In the genomic region with DNA sequence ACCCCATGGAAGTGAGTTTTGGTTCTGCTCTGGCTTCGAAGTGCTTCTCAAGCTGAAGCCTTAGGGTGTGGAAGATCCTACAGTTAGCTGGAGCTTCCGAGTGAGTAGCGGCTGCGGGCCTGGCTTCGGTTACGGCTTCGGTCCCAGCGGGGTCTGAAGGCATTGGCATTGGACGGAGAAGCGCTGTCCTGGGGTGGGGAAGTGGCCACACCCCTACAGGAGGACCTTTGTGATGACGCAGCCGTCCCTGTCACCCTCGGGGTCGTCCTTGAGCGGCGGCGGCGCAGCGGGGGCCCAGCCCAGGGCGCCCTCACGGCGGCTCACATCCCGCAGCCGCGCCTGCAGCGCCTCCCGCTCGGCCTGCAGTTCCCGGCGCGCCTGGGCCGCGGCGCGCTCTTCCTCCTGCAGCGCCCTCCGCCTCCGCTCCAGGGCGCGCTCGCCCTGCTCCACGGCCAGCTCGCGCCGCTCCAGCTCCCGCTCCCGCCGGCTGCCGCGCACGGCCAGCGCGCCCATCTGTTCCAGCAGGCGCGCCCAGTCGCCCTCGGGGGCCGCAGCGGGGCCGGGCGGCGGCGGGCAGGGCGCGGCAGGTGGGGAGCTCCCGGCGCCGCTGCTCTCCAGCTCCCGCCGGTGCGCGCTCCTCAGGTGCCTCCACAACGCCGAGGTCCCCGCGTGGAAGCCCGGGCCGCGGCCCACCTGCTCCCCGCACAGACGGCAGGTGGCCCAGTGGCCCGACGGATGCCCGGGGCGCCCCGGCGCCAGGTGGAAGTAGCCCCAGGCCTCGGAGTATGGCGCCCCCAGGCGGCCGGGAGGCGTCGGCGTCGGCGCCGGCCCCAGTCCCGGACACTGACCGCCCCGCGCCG, we compare ENCODE assay signal across 8 cellular contexts. TPM values are rescaled to one million over a fixed set of nuclear protein-coding genes. Genes with fewer than 3 reads are reported as not detected.
DNase-seq lines count a peak whose midpoint lies in the region; ATAC-seq and TF ChIP-seq lines count a peak whose summit lies in the region.

No MANE protein-coding gene starts in this region.

- H3K9me3 ChIP-seq in right lobe of liver: no peaks in the 10 kb centered on the region

- H3K27me3 ChIP-seq in right lobe of liver: no peaks in the 10 kb centered on the region

- no peaks in the 10 kb centered on the region for H3K36me3 ChIP-seq in right lobe of liver

- TF ChIP-seq POLR2A in right lobe of liver (IDR thresholded peaks at IDR 0.05): no peak

- H3K27ac ChIP-seq in right lobe of liver: peak overlapping the region in 1 of 3 donors; percentile 33

- DNase-seq in CMK (ENCODE audit: low read depth) (peak; percentile 20), dermis microvascular lymphatic vessel endothelial cell (ENCODE audit: low read depth in 2 of 2) (peak; percentile 31 to 76), right lobe of liver (peak; percentile 68 to 73 (median 70)), SHP77 (lab: John Stamatoyannopoulos, UW) (no peak)
- peak; percentile 73 for DNase-seq in activated CD4-positive, alpha-beta T cell treated with anti-CD3 and anti-CD28 coated beads for 48 hours
- DNase-seq in stimulated activated CD4-positive, alpha-beta T cell treated with anti-CD3 and anti-CD28 coated beads, Interleukin-4, amount 100 ng/mL, for 4 hours: peak; percentile 19 to 60

- intact Hi-C loops in right lobe of liver (cut with DNase I): no loop called here

- H3K4me3 ChIP-seq in right lobe of liver: peak overlapping the region in 2 of 3 donors; percentile 12 to 52

- peak; percentile 23; the same call in 1 of the 2 replicates for TF ChIP-seq CTCF in LNCAP (IDR thresholded peaks at IDR 0.05)
- TF ChIP-seq CTCF in right lobe of liver (IDR thresholded peaks at IDR 0.05): peak; percentile 33 to 69 (median 43)

- peak; percentile 89 for ATAC-seq in GM21423 (IDR thresholded peaks at IDR 0.05; ENCODE audit: unreplicated experiment)
- peak; percentile 69 to 90 (median 80) for ATAC-seq in right lobe of liver

- no peaks in the 10 kb centered on the region for H3K4me1 ChIP-seq in right lobe of liver

- WGBS in right lobe of liver (ENCODE audit: insufficient coverage, low coverage, low lambda C conversion rate, missing lambda C conversion rate): 42% methylated on average over 5 of the region's 102 CpGs

RNA-seq across cellular contexts. Expression of a gene that starts 9.9 kb away (rescaled TPM):
- total RNA-seq in dermis microvascular lymphatic vessel endothelial cell (1.0 and 1.6 TPM in 2 replicates), right lobe of liver (10 to 100 TPM in 3 of 6 experiments, 1 to 10 TPM in 3; 3.6 to 29.4 (median 11.0) TPM)

RNA-seq across cellular contexts. Expression of a gene that starts 47.0 kb away (rescaled TPM):
- total RNA-seq in dermis microvascular lymphatic vessel endothelial cell (13.6 and 19.0 TPM in 2 replicates), right lobe of liver (10 to 100 TPM in 5 of 6 experiments, 1 to 10 TPM in 1; 9.1 to 15.3 (median 11.4) TPM)

Comparison
In these comparisons a context has a peak if more than half of its experiments do, and no peak if none do; other contexts are left out.
1. DNase-seq: peak in CMK (single experiment), activated CD4-positive, alpha-beta T cell treated with anti-CD3 and anti-CD28 coated beads for 48 hours (single experiment), dermis microvascular lymphatic vessel endothelial cell (2 of 2), right lobe of liver (3 of 3) and stimulated activated CD4-positive, alpha-beta T cell treated with anti-CD3 and anti-CD28 coated beads, Interleukin-4, amount 100 ng/mL, for 4 hours (2 of 2); none in SHP77 (0 of 2).